Comparison of ENCODE assay signal across 16 cellular contexts in genomic region chr2:156590313-156590712, GRCh38.
"Had no signal": no experiment of that assay in that cellular context is flagged by ENCODE, and none has a peak within 500 bp of the region (broad histone marks: within the 10 kb centered on the region; RNA-seq: fewer than 3 reads in every experiment).

No MANE protein-coding gene starts in this region.

- H3K4me3 Mint-ChIP-seq: endodermal cell; mesothelial cell of epicardium; natural killer cell; neural crest cell; stimulated activated effector memory CD8-positive, alpha-beta T cell treated with anti-CD3 and anti-CD28 coated beads, Interleukin-12 subunit alpha, Interleukin-12 subunit beta, amount 100 ng/mL, for 72 hours had no signal

- H3K27ac ChIP-seq: coronary artery, gastrocnemius medialis, heart right ventricle, suprapubic skin, thyroid gland, upper lobe of left lung, vagina had no signal

- DNase-seq: effector CD4-positive, alpha-beta T cell; endodermal cell; gastrocnemius medialis; natural killer cell; stimulated activated CD8-positive, alpha-beta memory T cell treated with anti-CD3 and anti-CD28 coated beads, Interleukin-4, amount 100 ng/mL, for 48 hours; stimulated activated naive CD8-positive, alpha-beta T cell treated with anti-CD3 and anti-CD28 coated beads, Interleukin-15, Interleukin-2, amounts not matched to agents 100 U/mL and 50 U/mL, for 24 hours had no signal

- H3K36me3 ChIP-seq: gastrocnemius medialis, suprapubic skin, thyroid gland, upper lobe of left lung, vagina had no signal

- H3K27me3 ChIP-seq: gastrocnemius medialis, heart right ventricle, suprapubic skin, thyroid gland, upper lobe of left lung, vagina had no signal

- H3K9me3 ChIP-seq: gastrocnemius medialis, heart right ventricle, suprapubic skin, thyroid gland, upper lobe of left lung, vagina had no signal

- H3K4me3 ChIP-seq: coronary artery, gastrocnemius medialis, heart right ventricle, smooth muscle cell, suprapubic skin, thyroid gland, upper lobe of left lung, vagina had no signal

- H3K27ac Mint-ChIP-seq: mesothelial cell of epicardium; natural killer cell; stimulated activated effector memory CD8-positive, alpha-beta T cell treated with anti-CD3 and anti-CD28 coated beads, Interleukin-12 subunit alpha, Interleukin-12 subunit beta, amount 100 ng/mL, for 72 hours had no signal

- H3K4me1 Mint-ChIP-seq: natural killer cell; stimulated activated effector memory CD8-positive, alpha-beta T cell treated with anti-CD3 and anti-CD28 coated beads, Interleukin-12 subunit alpha, Interleukin-12 subunit beta, amount 100 ng/mL, for 72 hours had no signal

- H3K36me3 Mint-ChIP-seq: mesothelial cell of epicardium; natural killer cell; stimulated activated effector memory CD8-positive, alpha-beta T cell treated with anti-CD3 and anti-CD28 coated beads, Interleukin-12 subunit alpha, Interleukin-12 subunit beta, amount 100 ng/mL, for 72 hours had no signal

- H3K4me1 ChIP-seq: gastrocnemius medialis had no signal

- H3K9me3 Mint-ChIP-seq: endodermal cell; mesothelial cell of epicardium; natural killer cell; neural crest cell; stimulated activated effector memory CD8-positive, alpha-beta T cell treated with anti-CD3 and anti-CD28 coated beads, Interleukin-12 subunit alpha, Interleukin-12 subunit beta, amount 100 ng/mL, for 72 hours had no signal
